28 cellular contexts compared by ENCODE assay signal in the genomic region with DNA sequence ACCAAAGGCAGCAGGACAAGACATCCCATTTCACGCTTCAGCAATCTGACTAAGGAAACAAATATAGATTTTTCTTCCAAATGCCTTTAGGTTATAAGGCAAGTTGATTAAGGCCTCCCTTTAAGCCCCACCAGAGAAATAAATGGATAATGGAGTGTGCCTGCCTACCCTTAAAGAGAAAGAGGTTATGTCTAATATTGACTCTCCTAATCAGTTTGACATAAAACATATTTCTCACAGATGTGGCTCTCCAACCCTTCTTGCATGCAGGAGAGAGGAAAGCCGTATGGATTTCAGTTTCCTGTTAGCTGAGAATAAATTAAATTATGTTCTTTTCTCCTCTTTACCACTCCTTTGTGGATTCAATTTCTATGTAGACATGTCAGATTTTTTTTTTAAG.
"Had no signal": no experiment of that assay in that cellular context is flagged by ENCODE, and none has a peak within 500 bp of the region (broad histone marks: within the 10 kb centered on the region; RNA-seq: fewer than 3 reads in every experiment).

No MANE protein-coding gene starts in this region.

- H3K9me3 ChIP-seq: body of pancreas, colonic mucosa had no signal

- DNase-seq: activated B cell treated with CpG ODN at 0.5 μM for 24 hours; activated CD4-positive, alpha-beta T cell treated with anti-CD3 and anti-CD28 coated beads for 48 hours; activated CD4-positive, alpha-beta T cell treated with anti-CD3 and anti-CD28 coated beads, Interleukin-2, amount 50 U/mL, for 1 hour; activated CD4-positive, alpha-beta T cell treated with anti-CD3 and anti-CD28 coated beads, Interleukin-2, amount 50 U/mL, for 48 hours; activated CD8-positive, alpha-beta memory T cell treated with anti-CD3 and anti-CD28 coated beads for 24 hours; activated CD8-positive, alpha-beta T cell treated with anti-CD3 and anti-CD28 coated beads for 36 hours; activated effector memory CD4-positive, alpha-beta T cell treated with Interleukin-2 at 50 U/mL for 16 hours; activated gamma-delta T cell treated with Interleukin-2 at 50 U/mL for 16 hours; activated naive CD4-positive, alpha-beta T cell treated with anti-CD3 and anti-CD28 coated beads, Interleukin-2, amount 50 U/mL, for 16 hours; activated naive CD4-positive, alpha-beta T cell treated with Interleukin-2 at 50 U/mL for 16 hours; activated T-cell treated with anti-CD3 and anti-CD28 coated beads, Interleukin-2, amount 50 U/mL, for 4 hours; amniotic stem cell; anterior cingulate cortex; body of pancreas; central memory CD4-positive, alpha-beta T cell; cerebellar nuclear complex; colonic mucosa; dorsolateral prefrontal cortex; effector memory CD4-positive, alpha-beta T cell; endodermal cell; foreskin fibroblast; head of caudate nucleus; T-helper 17 cell; T1000; WERI-Rb-1 had no signal

- H3K4me3 ChIP-seq: body of pancreas, cardiac muscle cell, colonic mucosa, dorsolateral prefrontal cortex had no signal

- H3K27me3 ChIP-seq: body of pancreas, cardiac muscle cell, colonic mucosa had no signal

- H3K4me1 ChIP-seq: body of pancreas, colonic mucosa had no signal

- ATAC-seq: activated CD4-positive, CD25-positive, alpha-beta regulatory T cell treated with anti-CD3 and anti-CD28 coated beads, Interleukin-2, amount 50 U/mL, for 24 hours; activated CD8-positive, alpha-beta T cell treated with anti-CD3 and anti-CD28 coated beads for 36 hours; activated T-cell treated with anti-CD3 and anti-CD28 coated beads, Interleukin-2, amount 50 U/mL, for 4 hours; activated T-helper 17 cell treated with anti-CD3 and anti-CD28 coated beads, Interleukin-2, amount 50 U/mL, for 72 hours; body of pancreas; T-helper 17 cell had no signal

- H3K36me3 ChIP-seq: cardiac muscle cell, colonic mucosa, WERI-Rb-1 had no signal

- H3K27ac ChIP-seq: body of pancreas, cardiac muscle cell, colonic mucosa, dorsolateral prefrontal cortex, WERI-Rb-1 had no signal
